Comparison of ENCODE assay signal across 6 cellular contexts in genomic region chr21:30408782-30409494, GRCh38. TPM values are rescaled to one million over a fixed set of nuclear protein-coding genes. Genes with fewer than 3 reads are reported as not detected.
DNase-seq lines count a peak whose midpoint lies in the region; TF ChIP-seq lines count a peak whose summit lies in the region.

No MANE protein-coding gene starts in this region.

- POLR2A ChIA-PET in AG04449 (lab: Yijun Ruan, JAX) = no interaction called here

- H3K4me3 ChIP-seq in AG04449 (ENCODE audit: low read depth, low read length) = no peak overlapping the region
- peak overlapping the region; percentile 10; the same call in 1 of the 2 replicates for H3K4me3 ChIP-seq in HUES64 (ENCODE audit: low read length)
- H3K4me3 ChIP-seq in esophagus muscularis mucosa = no peak overlapping the region

- no peak for TF ChIP-seq EP300 in esophagus muscularis mucosa (IDR thresholded peaks at IDR 0.05)

- H3K9me3 ChIP-seq in HUES64 (ENCODE audit: insufficient read depth, low read depth, low read length) (no peaks in the 10 kb centered on the region), esophagus muscularis mucosa (peaks cover 0 to 17% (median 4%) of the 10 kb centered on the region in 4 donors)

- H3K36me3 ChIP-seq in HUES64 (ENCODE audit: insufficient read depth, low read length) = no peaks in the 10 kb centered on the region
- H3K36me3 ChIP-seq in esophagus muscularis mucosa = no peaks in the 10 kb centered on the region

- H3K27ac ChIP-seq in HUES64 (ENCODE audit: low read depth, low read length) (no peak overlapping the region), esophagus muscularis mucosa (replicated peaks in 1 of 4) (no peak overlapping the region)

- 25% methylated on average over 13 of the region's 14 CpGs for WGBS in HUES64
- WGBS in esophagus muscularis mucosa = 33% methylated on average over 11 of the region's 14 CpGs

- H3K27me3 ChIP-seq in HUES64 (ENCODE audit: insufficient read depth, low read length) (no peaks in the 10 kb centered on the region), esophagus muscularis mucosa (no peaks in the 10 kb centered on the region)

- no peaks in the 10 kb centered on the region for H3K36me3 Mint-ChIP-seq in T-helper 2 cell treated with Interferon-gamma antibody and Interleukin-4, amounts not matched to agents 5 μg/mL and 100 μg/mL, for 36 hours (ENCODE audit: low read depth)

- DNase-seq in AG04449 (ENCODE audit: low read depth, low spot score) (no peak), kidney glomerular epithelial cell (lab: John Stamatoyannopoulos, UW) (peak; percentile 6), esophagus muscularis mucosa (ENCODE audit: extremely low spot score) (no peak), midbrain (lab: John Stamatoyannopoulos, UW) (no peak)
- peak; percentile 21 for DNase-seq in T-helper 2 cell treated with Interferon-gamma antibody and Interleukin-4, amounts not matched to agents 5 μg/mL and 100 μg/mL, for 36 hours (ENCODE audit: low spot score)

- peaks cover 3% of the 10 kb centered on the region for H3K4me1 Mint-ChIP-seq in T-helper 2 cell treated with Interferon-gamma antibody and Interleukin-4, amounts not matched to agents 5 μg/mL and 100 μg/mL, for 36 hours (ENCODE audit: low read depth)

- H3K4me3 Mint-ChIP-seq in T-helper 2 cell treated with Interferon-gamma antibody and Interleukin-4, amounts not matched to agents 5 μg/mL and 100 μg/mL, for 36 hours = peak overlapping the region; percentile 72

- TF ChIP-seq POLR2A in esophagus muscularis mucosa (IDR thresholded peaks at IDR 0.05; ENCODE audit: low read depth) = no peak

- H3K27ac Mint-ChIP-seq in T-helper 2 cell treated with Interferon-gamma antibody and Interleukin-4, amounts not matched to agents 5 μg/mL and 100 μg/mL, for 36 hours = no peak overlapping the region

- CTCF ChIA-PET in AG04449 (lab: Yijun Ruan, JAX) = no interaction called here

- intact Hi-C loops in esophagus muscularis mucosa (cut with DNase I) = no loop called here

- H3K9me3 Mint-ChIP-seq in T-helper 2 cell treated with Interferon-gamma antibody and Interleukin-4, amounts not matched to agents 5 μg/mL and 100 μg/mL, for 36 hours = no peaks in the 10 kb centered on the region

- peaks cover 5% of the 10 kb centered on the region for H3K27me3 Mint-ChIP-seq in T-helper 2 cell treated with Interferon-gamma antibody and Interleukin-4, amounts not matched to agents 5 μg/mL and 100 μg/mL, for 36 hours (ENCODE audit: low read depth)

- TF ChIP-seq CTCF in AG04449 (IDR thresholded peaks at IDR 0.05; ENCODE audit: insufficient read depth, low read length, missing control alignments) = peak; percentile 20
- no peak for TF ChIP-seq CTCF in esophagus muscularis mucosa (IDR thresholded peaks at IDR 0.05)

- no peaks in the 10 kb centered on the region for H3K4me1 ChIP-seq in HUES64 (ENCODE audit: insufficient read depth, low read length)
- no peaks in the 10 kb centered on the region for H3K4me1 ChIP-seq in esophagus muscularis mucosa

- H3K9ac ChIP-seq in HUES64 (ENCODE audit: low read depth, low read length) = no peak overlapping the region

RNA-seq across cellular contexts. Expression of gene KRTAP13-1, which starts 13.1 kb away (rescaled TPM):
- polyA plus RNA-seq in HUES64 (2013, experiment 1 of 2) = not detected
- not detected for polyA plus RNA-seq in HUES64 (2013, experiment 2 of 2)
- not detected for total RNA-seq in esophagus muscularis mucosa

RNA-seq across cellular contexts. Expression of gene KRTAP13-3, which starts 16.8 kb away (rescaled TPM):
- not detected for polyA plus RNA-seq in HUES64 (2013, experiment 1 of 2)
- not detected for polyA plus RNA-seq in HUES64 (2013, experiment 2 of 2)
- not detected for total RNA-seq in esophagus muscularis mucosa

RNA-seq across cellular contexts. Expression of gene KRTAP13-4, which starts 21.1 kb away (rescaled TPM):
- polyA plus RNA-seq in HUES64 (2013, experiment 1 of 2) = 1.00 TPM
- polyA plus RNA-seq in HUES64 (2013, experiment 2 of 2) = 0.70 TPM
- total RNA-seq in esophagus muscularis mucosa = not detected

RNA-seq across cellular contexts. Expression of gene KRTAP15-1, which starts 31.1 kb away (rescaled TPM):
- not detected for polyA plus RNA-seq in HUES64 (2013, experiment 1 of 2)
- not detected for polyA plus RNA-seq in HUES64 (2013, experiment 2 of 2)
- total RNA-seq in esophagus muscularis mucosa = not detected

RNA-seq across cellular contexts. Expression of gene KRTAP13-2, which starts 36.9 kb away (rescaled TPM):
- not detected for polyA plus RNA-seq in HUES64 (2013, experiment 1 of 2)
- polyA plus RNA-seq in HUES64 (2013, experiment 2 of 2) = not detected
- not detected for total RNA-seq in esophagus muscularis mucosa

Comparison
In these comparisons a context has a peak if more than half of its experiments do, and no peak if none do; other contexts are left out.
1. DNase-seq: peak in T-helper 2 cell treated with Interferon-gamma antibody and Interleukin-4, amounts not matched to agents 5 μg/mL and 100 μg/mL, for 36 hours (single experiment) and kidney glomerular epithelial cell (single experiment); none in AG04449 (single experiment), esophagus muscularis mucosa (single experiment) and midbrain (single experiment).